ENCODE assay signal across 3 cellular contexts in the genomic region with DNA sequence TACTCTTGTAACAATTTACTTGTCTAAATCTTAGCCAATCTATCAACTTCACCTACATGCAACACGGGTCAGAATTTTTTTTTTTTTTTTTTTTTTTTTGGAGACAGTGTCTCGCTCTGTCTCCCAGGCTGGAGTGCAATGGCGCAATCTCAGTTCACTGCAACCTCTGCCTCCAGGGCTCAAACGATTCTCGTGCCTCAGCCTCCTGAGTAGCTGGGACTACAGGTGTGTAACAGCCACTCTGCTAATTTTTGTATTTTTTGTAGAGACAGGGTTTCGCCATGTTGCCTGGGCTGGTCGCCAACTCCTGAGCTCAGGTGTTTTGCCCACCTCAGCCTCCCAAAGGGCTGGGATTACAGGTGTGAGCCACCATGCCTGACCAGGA. TPM values are rescaled to one million over a fixed set of nuclear protein-coding genes. Genes with fewer than 3 reads are reported as not detected.
"Had no signal": no experiment of that assay in that cellular context is flagged by ENCODE, and none has a peak within 500 bp of the region (broad histone marks: within the 10 kb centered on the region; RNA-seq: fewer than 3 reads in every experiment).

No MANE protein-coding gene starts in this region.

RNA-seq across cellular contexts. Expression of gene ANKRD29, which starts 49.6 kb away (rescaled TPM):
- total RNA-seq: naive thymus-derived CD8-positive, alpha-beta T cell; natural killer cell treated with Interleukin-12 subunit alpha and Interleukin-12 subunit beta and Interleukin-15 and Interleukin-18, amount 100 ng/mL, for 72 hours; osteocyte had no signal
- polyA plus RNA-seq: naive thymus-derived CD8-positive, alpha-beta T cell had no signal
